15 cellular contexts compared by ENCODE assay signal in the genomic region with DNA sequence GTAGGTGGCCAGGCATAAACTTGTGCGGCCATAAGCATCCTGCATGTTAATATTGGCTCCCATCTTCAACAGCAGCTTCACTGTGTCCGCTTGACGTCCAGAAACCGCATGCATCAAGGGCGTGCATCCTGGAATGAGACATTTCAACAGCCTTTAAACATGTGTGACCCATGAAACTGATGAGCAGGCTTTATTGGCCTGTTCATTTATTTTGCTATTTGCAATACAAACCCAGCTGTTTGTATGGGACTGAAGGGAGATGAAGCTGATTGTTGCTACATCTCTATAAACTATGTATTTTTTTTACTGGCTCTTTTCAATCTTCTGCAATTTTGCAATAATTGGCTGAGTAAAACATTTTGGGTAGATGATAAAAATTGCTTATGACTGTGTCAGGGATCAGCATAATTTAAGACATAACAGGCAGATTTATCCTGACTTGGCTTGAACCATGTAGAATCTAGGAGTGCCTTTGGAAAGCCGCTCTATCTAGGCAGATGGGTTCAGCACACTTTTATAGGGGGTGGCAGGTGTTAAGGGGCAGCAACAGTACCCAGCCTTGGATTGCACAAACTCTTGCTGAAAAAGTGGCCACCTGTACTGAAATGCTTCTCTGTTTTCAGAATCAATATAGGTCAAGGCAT. TPM values are rescaled to one million over a fixed set of nuclear protein-coding genes. Genes with fewer than 3 reads are reported as not detected.
A peak's percentile ranks its signal among the peaks of the same experiment; 100 is the strongest.
DNase-seq lines count a peak whose midpoint lies in the region; ATAC-seq, FAIRE-seq and TF ChIP-seq lines count a peak whose summit lies in the region.
"Had no signal": no experiment of that assay in that cellular context is flagged by ENCODE, and none has a peak within 500 bp of the region (broad histone marks: within the 10 kb centered on the region; RNA-seq: fewer than 3 reads in every experiment).

No MANE protein-coding gene starts in this region.

- ATAC-seq in K562 (no peak), right cardiac atrium (peak; percentile 64 to 65)
- ATAC-seq: activated naive CD8-positive, alpha-beta T cell treated with anti-CD3 and anti-CD28 coated beads, Interleukin-2, amount 50 U/mL, for 24 hours had no signal

- no peak for TF ChIP-seq POLR2A in K562 (conservative IDR thresholded peaks at IDR 0.05)

- H3K4me3 ChIP-seq in BJ (ENCODE audit: low read depth, low read length) (no peak overlapping the region), K562 (no peak overlapping the region), right cardiac atrium (ENCODE audit: low read length) (no peak overlapping the region), skeletal muscle satellite cell (ENCODE audit: low read length) (no peak overlapping the region), Karpas-422 (ENCODE audit: low read length) (no peak overlapping the region)
- H3K4me3 ChIP-seq: SJSA1 had no signal

- BruUV-seq in K562 (replicated peaks; lab: Mats Ljungman, UMichigan) = no TSS peak

- POLR2A ChIA-PET in BJ (lab: Charles Lee) (no interaction called here), K562 (lab: Yijun Ruan, JAX) (interaction anchor here (1.0 to 1.8 kb wide), 3 partner anchors 11 to 29 kb away, joined by 3 to 5 read pairs (median 3); no protein-coding TSS in a partner anchor)

- no peak for TF ChIP-seq CTCF in BJ (IDR thresholded peaks at IDR 0.05; ENCODE audit: insufficient read depth, low read depth, low read length)
- no peak for TF ChIP-seq CTCF in K562 (IDR thresholded peaks at IDR 0.05 in 2 of 3, conservative IDR thresholded peaks at IDR 0.05 in 1 of 3; ENCODE audit: insufficient read depth in 2 of 3, low read depth in 1 of 3, low read length in 3 of 3)

- H4K20me1 ChIP-seq in K562 (replicated peaks; ENCODE audit: control insufficient read depth, insufficient read depth, low read length) (no peaks in the 10 kb centered on the region), Karpas-422 (ENCODE audit: insufficient read depth, low read depth, low read length) (no peaks in the 10 kb centered on the region)

- H3K27me3 ChIP-seq in BJ (ENCODE audit: control insufficient read depth, insufficient read depth, low read length) = no peaks in the 10 kb centered on the region
- peaks cover 9 to 10% of the 10 kb centered on the region in 2 experiments; a peak in 4 of 5 replicates for H3K27me3 ChIP-seq in K562 (ENCODE audit: control insufficient read depth in 2 of 2, insufficient read depth in 2 of 2, low read length in 2 of 2)
- no peaks in the 10 kb centered on the region for H3K27me3 ChIP-seq in right cardiac atrium (ENCODE audit: control insufficient read depth, insufficient read depth)
- no peaks in the 10 kb centered on the region for H3K27me3 ChIP-seq in skeletal muscle satellite cell (ENCODE audit: control insufficient read depth, insufficient read depth, low read length)
- no peaks in the 10 kb centered on the region for H3K27me3 ChIP-seq in Karpas-422 (ENCODE audit: low read length)
- H3K27me3 ChIP-seq: SJSA1 had no signal

- no peaks in the 10 kb centered on the region for H3K9me3 ChIP-seq in K562 (replicated peaks; ENCODE audit: control insufficient read depth, insufficient read depth, low read depth, low read length)
- no peaks in the 10 kb centered on the region for H3K9me3 ChIP-seq in right cardiac atrium (ENCODE audit: control insufficient read depth, low read length)
- H3K9me3 ChIP-seq in skeletal muscle satellite cell (replicated peaks; ENCODE audit: low read length) = no peaks in the 10 kb centered on the region
- no peaks in the 10 kb centered on the region for H3K9me3 ChIP-seq in Karpas-422 (ENCODE audit: low read length)
- H3K9me3 ChIP-seq: SJSA1 had no signal

- H3K36me3 ChIP-seq in BJ (ENCODE audit: control insufficient read depth, insufficient read depth, low read length) = no peaks in the 10 kb centered on the region
- no peaks in the 10 kb centered on the region for H3K36me3 ChIP-seq in K562 (ENCODE audit: control insufficient read depth, insufficient read depth, low read length)
- no peaks in the 10 kb centered on the region for H3K36me3 ChIP-seq in skeletal muscle satellite cell (ENCODE audit: insufficient read depth, low read length)
- H3K36me3 ChIP-seq in Karpas-422 (ENCODE audit: insufficient read depth, low read length) = no peaks in the 10 kb centered on the region
- H3K36me3 ChIP-seq: SJSA1 had no signal

- intact Hi-C loops in K562 (cut with micrococcal nuclease) (no loop called here), right cardiac atrium (cut with DNase I) (loop anchor here in 1 of 4 donors (10.0 kb wide), 1 partner anchor 181 kb away; a partner anchor contains a TSS)

- CTCF ChIA-PET in BJ (lab: Yijun Ruan, JAX) (no interaction called here), K562 (lab: Yijun Ruan, JAX; ENCODE audit: low intra/inter-chr PET ratio) (no interaction called here)

- H3K9me2 ChIP-seq in Karpas-422 (replicated peaks; ENCODE audit: insufficient read depth, low read length) = no peaks in the 10 kb centered on the region

- H3K4me2 ChIP-seq in K562 (ENCODE audit: insufficient read depth, low read length) = no peak overlapping the region
- peak overlapping the region; percentile 62 for H3K4me2 ChIP-seq in skeletal muscle satellite cell (ENCODE audit: low read length)
- H3K4me2 ChIP-seq in Karpas-422 (ENCODE audit: low read depth, low read length, poor library complexity, severe bottlenecking) = no peak overlapping the region

- DNase-seq in BJ (ENCODE audit: low read depth) = peak; percentile 59
- DNase-seq in K562 (ENCODE audit: extremely low read depth in 1 of 4, low spot score in 3 of 4) = no peak
- DNase-seq in right cardiac atrium = no peak
- no peak for DNase-seq in NCI-H345 treated with DMSO at 0.1 percent for 48 hours (lab: John Stamatoyannopoulos, UW; ENCODE audit: unreplicated experiment)
- DNase-seq in D341Med (ENCODE audit: low spot score) = no peak
- DNase-seq in Karpas-422 = no peak
- no peak for DNase-seq in epidermal melanocyte (ENCODE audit: insufficient read length, low spot score)
- DNase-seq: activated naive CD8-positive, alpha-beta T cell treated with anti-CD3 and anti-CD28 coated beads, Interleukin-2, amount 50 U/mL, for 24 hours; CD4-positive, CD25-positive, alpha-beta regulatory T cell; KG1; NCI-H2029 treated with DMSO at 0.1 percent for 48 hours; NK-92 treated with Interleukin-12 subunit alpha and Interleukin-12 subunit beta, amount 100 ng/mL, for 24 hours; stimulated activated CD8-positive, alpha-beta memory T cell treated with anti-CD3 and anti-CD28 coated beads, Interleukin-4, amount 100 ng/mL, for 48 hours had no signal

- in situ Hi-C loops in K562 (cut with MboI) = no loop called here

- peaks cover 0 to 16% of the 10 kb centered on the region in 2 experiments; a peak in 2 of 5 replicates for H3K4me1 ChIP-seq in K562 (replicated peaks in 1 of 2; ENCODE audit: control insufficient read depth in 2 of 2, insufficient read depth in 2 of 2, low read length in 2 of 2)
- H3K4me1 ChIP-seq in right cardiac atrium (ENCODE audit: control insufficient read depth, insufficient read depth, low read length) = peaks cover 11% of the 10 kb centered on the region
- peaks cover 29% of the 10 kb centered on the region for H3K4me1 ChIP-seq in skeletal muscle satellite cell (ENCODE audit: control insufficient read depth, insufficient read depth, low read length)
- no peaks in the 10 kb centered on the region for H3K4me1 ChIP-seq in Karpas-422 (ENCODE audit: low read length)

- H3K9ac ChIP-seq in K562 (ENCODE audit: insufficient read depth in 1 of 2, low read depth in 2 of 2, low read length in 2 of 2) = no peak overlapping the region
- no peak overlapping the region for H3K9ac ChIP-seq in skeletal muscle satellite cell (ENCODE audit: low read depth, low read length)
- no peak overlapping the region for H3K9ac ChIP-seq in Karpas-422 (ENCODE audit: low read length)

- H3K9me1 ChIP-seq in K562 (ENCODE audit: control insufficient read depth, insufficient read depth, low read length) = no peaks in the 10 kb centered on the region

- H2AFZ ChIP-seq in K562 (ENCODE audit: low read depth, low read length) (no peak overlapping the region), Karpas-422 (ENCODE audit: low read length) (no peak overlapping the region)

- H3K79me2 ChIP-seq in K562 (ENCODE audit: control insufficient read depth, insufficient read depth, low read length) (no peaks in the 10 kb centered on the region), Karpas-422 (ENCODE audit: low read length) (no peaks in the 10 kb centered on the region)

- WGBS in K562 (ENCODE audit: insufficient coverage, low coverage, missing lambda C conversion rate) = 17% methylated on average over 6 of the region's 6 CpGs
- WGBS in right cardiac atrium = 66% methylated on average over 6 of the region's 6 CpGs

- no peak for TF ChIP-seq RAD21 in K562 (CRISPR knock-in tag; conservative IDR thresholded peaks at IDR 0.05 in 1 of 2, IDR thresholded peaks at IDR 0.05 in 1 of 2)

- peak; percentile 32 for FAIRE-seq in K562 (lab: Jason Lieb, UNC)

- H3K27ac ChIP-seq in K562 (ENCODE audit: extremely low read depth, low read depth, low read length) = no peak overlapping the region
- no peak overlapping the region for H3K27ac ChIP-seq in right cardiac atrium (ENCODE audit: low read length)
- no peak overlapping the region for H3K27ac ChIP-seq in Karpas-422 (ENCODE audit: low read length)

- TF ChIP-seq EP300 in K562 (IDR thresholded peaks at IDR 0.05; ENCODE audit: low read length) = no peak

RNA-seq across cellular contexts. Expression of a gene that starts 56.9 kb away (rescaled TPM):
- polyA plus RNA-seq in BJ (2011; rRNA removed) = not detected in 2 replicates
- polyA minus RNA-seq in BJ (2011; rRNA and poly(A)+ RNA removed) = not detected in 2 replicates
- total RNA-seq in K562 (2011; cell fraction: chromatin; rRNA removed; ENCODE audit: low replicate concordance) = 2.5 and 3.5 TPM in 2 replicates
- total RNA-seq in K562 (2011; cell fraction: nucleolus; rRNA removed) = 0.92 and 2.2 TPM in 2 replicates
- total RNA-seq in K562 (2011; cell fraction: nucleoplasm; rRNA removed) = 1.6 and 2.2 TPM in 2 replicates
- 4.4 and 4.8 TPM in 2 replicates for total RNA-seq in K562 (2014; rRNA removed)
- total RNA-seq in K562 (2014; rRNA removed; fragmentation: Illumina TruSeq; extraction: Trizol) = 3.2 and 3.5 TPM in 2 replicates
- 7.1 and 7.5 TPM in 2 replicates for total RNA-seq in K562 (2015; rRNA removed; fragmentation: Illumina TruSeq; extraction: Trizol)
- total RNA-seq in K562 (2021) = 3.4 and 3.6 TPM in 2 replicates
- polyA plus RNA-seq in K562 (2011; rRNA removed) = 2.3 and 10.6 TPM in 2 replicates
- 2.2 and 8.9 TPM in 2 replicates for polyA plus RNA-seq in K562 (2011; cell fraction: cytosol; rRNA removed)
- polyA plus RNA-seq in K562 (2011; cell fraction: nucleus; rRNA removed) = 1.2 and 6.2 TPM in 2 replicates
- polyA plus RNA-seq in K562 (2012) = 8.3 and 11.9 TPM in 2 replicates
- 5.8 and 6.5 TPM in 2 replicates for polyA plus RNA-seq in K562 (2014; fragmentation: Illumina TruSeq; extraction: Trizol)
- polyA plus RNA-seq in K562 (2014; fragmentation: Nextera tagmentation; extraction: Ambion mirVana) = 10 to 100 TPM in 1 of 2 experiments, 1 to 10 TPM in 1; 10.0 to 10.2 TPM
- polyA plus RNA-seq in K562 (2014; rRNA removed) = 4.6 TPM in 2 replicates
- 2.0 and 11.6 TPM in 2 replicates for polyA minus RNA-seq in K562 (2011; rRNA and poly(A)+ RNA removed)
- 4.0 TPM in 1 of 2 replicates, not detected in the other for polyA minus RNA-seq in K562 (2011; cell fraction: cytosol; rRNA and poly(A)+ RNA removed)
- 1.2 and 3.1 TPM in 2 replicates for polyA minus RNA-seq in K562 (2011; cell fraction: nucleus; rRNA and poly(A)+ RNA removed)
- total RNA-seq in right cardiac atrium = under 1 TPM in 2 of 4 donors, not detected in 2; 0.20 to 0.21 TPM
- polyA plus RNA-seq in right cardiac atrium = 0.09 TPM
- not detected in 2 replicates for total RNA-seq in skeletal muscle satellite cell (2012; rRNA removed)
- not detected in 2 replicates for total RNA-seq in Karpas-422 (2014; rRNA removed; shearing (Covaris generic); ENCODE audit: low replicate concordance)
- total RNA-seq: SJSA1 had no signal
